ENCODE assay signal across 17 cellular contexts in the genomic region with DNA sequence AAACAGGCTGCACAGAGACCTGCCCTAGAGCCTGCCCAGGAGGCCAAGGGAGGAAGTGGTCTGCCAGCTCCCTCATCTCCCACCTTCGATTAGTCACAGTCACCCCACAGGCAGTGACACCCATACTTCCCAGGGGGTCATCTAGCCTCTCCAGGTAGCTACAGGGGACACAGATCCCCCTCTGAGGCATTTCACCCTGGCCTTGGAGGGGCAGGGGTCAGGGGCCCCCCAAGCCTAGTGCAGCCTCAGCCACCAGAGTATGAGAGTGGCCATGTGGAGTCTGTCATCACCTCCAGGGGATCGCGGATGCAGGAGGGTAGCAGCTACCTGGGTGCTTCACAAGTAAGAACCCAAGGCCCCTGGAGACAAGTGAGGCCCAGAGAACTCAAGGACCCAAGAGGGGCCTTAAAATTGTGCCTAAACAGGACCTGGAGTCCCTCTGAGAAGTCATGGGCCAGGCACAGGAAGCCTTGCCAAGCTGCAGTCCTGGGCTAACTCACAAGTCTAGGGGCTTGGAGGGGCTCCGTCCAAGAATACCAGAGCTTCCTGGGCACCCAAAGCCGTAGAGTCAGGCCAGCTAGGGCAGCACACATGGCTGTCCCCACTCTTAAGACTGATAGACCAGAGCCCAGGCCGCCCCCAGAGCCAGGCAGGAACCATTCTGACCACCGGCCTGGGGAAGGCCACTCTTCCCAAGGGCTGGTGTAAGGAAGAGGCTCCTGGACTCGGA.
"Had no signal": no experiment of that assay in that cellular context is flagged by ENCODE, and none has a peak within 500 bp of the region (broad histone marks: within the 10 kb centered on the region; RNA-seq: fewer than 3 reads in every experiment).

No MANE protein-coding gene starts in this region.

- H3K9me3 ChIP-seq: heart right ventricle, transverse colon, uterus had no signal

- H3K27me3 Mint-ChIP-seq: activated CD4-positive, alpha-beta memory T cell treated with anti-CD3 and anti-CD28 coated beads for 36 hours had no signal

- ATAC-seq: activated T-cell treated with anti-CD3 and anti-CD28 coated beads, Interleukin-2, amount 50 U/mL, for 4 hours had no signal

- H3K27me3 ChIP-seq: transverse colon, uterus had no signal

- H3K4me3 ChIP-seq: heart right ventricle, transverse colon, uterus had no signal

- H3K36me3 ChIP-seq: heart right ventricle, transverse colon, uterus had no signal

- H3K27ac Mint-ChIP-seq: activated CD4-positive, alpha-beta memory T cell treated with anti-CD3 and anti-CD28 coated beads for 36 hours; activated naive CD4-positive, alpha-beta T cell treated with anti-CD3 and anti-CD28 coated beads for 36 hours; nephron progenitor cell; stimulated activated naive B cell treated with anti-CD40 and anti-IgM and Interleukin-4, amounts not matched to agents 10 μg/mL and 1 μg/mL and 100 μg/mL, for 72 hours had no signal

- H3K9me3 Mint-ChIP-seq: activated CD4-positive, alpha-beta memory T cell treated with anti-CD3 and anti-CD28 coated beads for 36 hours; activated naive CD4-positive, alpha-beta T cell treated with anti-CD3 and anti-CD28 coated beads for 36 hours; activated T-cell treated with anti-CD3 and anti-CD28 coated beads, Interleukin-2, amount 50 U/mL, for 4 hours; stimulated activated naive B cell treated with anti-CD40 and anti-IgM and Interleukin-4, amounts not matched to agents 10 μg/mL and 1 μg/mL and 100 μg/mL, for 72 hours had no signal

- H3K36me3 Mint-ChIP-seq: activated CD4-positive, alpha-beta memory T cell treated with anti-CD3 and anti-CD28 coated beads for 36 hours; stimulated activated naive B cell treated with anti-CD40 and anti-IgM and Interleukin-4, amounts not matched to agents 10 μg/mL and 1 μg/mL and 100 μg/mL, for 72 hours had no signal

- H3K27ac ChIP-seq: heart right ventricle, transverse colon, uterus had no signal

- FAIRE-seq: small intestine had no signal

- H3K4me1 ChIP-seq: transverse colon, uterus had no signal

- H3K4me3 Mint-ChIP-seq: activated CD4-positive, alpha-beta memory T cell treated with anti-CD3 and anti-CD28 coated beads for 36 hours; activated naive CD4-positive, alpha-beta T cell treated with anti-CD3 and anti-CD28 coated beads for 36 hours; activated T-cell treated with anti-CD3 and anti-CD28 coated beads, Interleukin-2, amount 50 U/mL, for 4 hours; nephron progenitor cell; stimulated activated naive B cell treated with anti-CD40 and anti-IgM and Interleukin-4, amounts not matched to agents 10 μg/mL and 1 μg/mL and 100 μg/mL, for 72 hours had no signal

- DNase-seq: activated CD4-positive, alpha-beta memory T cell treated with anti-CD3 and anti-CD28 coated beads for 36 hours; activated CD4-positive, alpha-beta T cell treated with anti-CD3 and anti-CD28 coated beads for 48 hours; activated T-cell treated with anti-CD3 and anti-CD28 coated beads, Interleukin-2, amount 50 U/mL, for 4 hours; cortex of kidney; foreskin fibroblast; heart right ventricle; left ventricle myocardium superior; mammary epithelial cell; nephron progenitor cell; occipital lobe; posterior cingulate gyrus; small intestine; stimulated activated CD4-positive, alpha-beta T cell treated with anti-CD3 and anti-CD28 coated beads, Interleukin-2, amount 100 ng/mL, for 24 hours; stimulated activated naive B cell treated with anti-CD40 and anti-IgM and Interleukin-4, amounts not matched to agents 10 μg/mL and 1 μg/mL and 100 μg/mL, for 72 hours; transverse colon; uterus had no signal
